In genomic region chr10:120945801-120946302, GRCh38 we compare ENCODE assay signal across 13 cellular contexts.
DNase-seq lines count a peak whose midpoint lies in the region; ATAC-seq and TF ChIP-seq lines count a peak whose summit lies in the region.
"Had no signal": no experiment of that assay in that cellular context is flagged by ENCODE, and none has a peak within 500 bp of the region (broad histone marks: within the 10 kb centered on the region; RNA-seq: fewer than 3 reads in every experiment).

No MANE protein-coding gene starts in this region.

- peak overlapping the region in 1 of 4 donors; percentile 15 for H3K4me3 ChIP-seq in esophagus squamous epithelium
- H3K4me3 ChIP-seq in muscle layer of colon (ENCODE audit: low read depth in 1 of 2, low read length in 2 of 2): no peak overlapping the region
- H3K4me3 ChIP-seq: A549 had no signal

- H3K9ac ChIP-seq in muscle layer of colon (ENCODE audit: low read length): no peak overlapping the region

- no peak for TF ChIP-seq POLR2A in esophagus squamous epithelium (IDR thresholded peaks at IDR 0.05)

- H3K9me3 ChIP-seq in esophagus squamous epithelium (no peaks in the 10 kb centered on the region), muscle layer of colon (ENCODE audit: low read length) (no peaks in the 10 kb centered on the region)

- H3K27ac ChIP-seq in esophagus squamous epithelium (peak overlapping the region; percentile 72 to 89 (median 77)), muscle layer of colon (ENCODE audit: low read depth, low read length) (peak overlapping the region; percentile 29)
- H3K27ac ChIP-seq: A549 had no signal

- ATAC-seq in GM21381 (IDR thresholded peaks at IDR 0.05; ENCODE audit: unreplicated experiment): no peak
- ATAC-seq: A549 had no signal

- DNase-seq in SIG-M5 treated with dmso at 0.1 percent for 504 hours (lab: John Stamatoyannopoulos, UW; ENCODE audit: unreplicated experiment) (peak; percentile 11), SIG-M5 (lab: John Stamatoyannopoulos, UW) (no peak), esophagus squamous epithelium (lab: John Stamatoyannopoulos, UW) (no peak), ureter (ENCODE audit: low spot score) (peak; percentile 84), EL (no peak), NCI-H1048 (lab: John Stamatoyannopoulos, UW) (no peak)
- DNase-seq: erythroblast; GDM1; NCI-H1417 treated with DMSO at 0.1 percent for 48 hours; stimulated activated CD4-positive, alpha-beta T cell treated with anti-CD3 and anti-CD28 coated beads, Interleukin-4, amount 100 ng/mL, for 24 hours had no signal

- H3K27me3 ChIP-seq in esophagus squamous epithelium (peaks cover 0 to 22% (median 0%) of the 10 kb centered on the region in 4 donors), muscle layer of colon (ENCODE audit: control insufficient read depth in 1 of 2, insufficient read depth in 2 of 2, low read length in 2 of 2) (peaks cover 3 to 13% of the 10 kb centered on the region in 2 donors)

- peak in 1 of 6 experiments; percentile 10 for TF ChIP-seq CTCF in esophagus squamous epithelium (IDR thresholded peaks at IDR 0.05)

- 24 to 36% methylated on average over 6 to 8 of the region's 8 CpGs for WGBS in esophagus squamous epithelium, 2 donors

- intact Hi-C loops in esophagus squamous epithelium (cut with DNase I): loop anchor here (5.0 kb wide), 1 partner anchor 661 kb away; no protein-coding TSS in a partner anchor

- H3K4me1 ChIP-seq in esophagus squamous epithelium: peaks cover 3 to 53% (median 32%) of the 10 kb centered on the region in 3 donors
- H3K4me1 ChIP-seq in muscle layer of colon (ENCODE audit: insufficient read depth, low read length): peaks cover 21% of the 10 kb centered on the region
- H3K4me1 ChIP-seq: A549 had no signal

- H3K36me3 ChIP-seq in esophagus squamous epithelium: no peaks in the 10 kb centered on the region
- H3K36me3 ChIP-seq in muscle layer of colon (ENCODE audit: insufficient read depth, low read length): no peaks in the 10 kb centered on the region

Comparison
In these comparisons a context has a peak if more than half of its experiments do, and no peak if none do; other contexts are left out.
1. DNase-seq: peak in SIG-M5 treated with dmso at 0.1 percent for 504 hours (single experiment) and ureter (single experiment); none in SIG-M5 (single experiment), esophagus squamous epithelium (single experiment), EL (single experiment) and NCI-H1048 (single experiment).